ENCODE assay signal across 1 cellular context in genomic region chr2:74481961-74482800, GRCh38.
TF ChIP-seq lines count a peak whose summit lies in the region.

No MANE protein-coding gene starts in this region.

TF ChIP-seq in HepG2, 621 proteins besides CTCF, POLR2A, EP300 and RAD21 (continued from another document and continues in another):
- TF ChIP-seq HNRNPUL1 (IDR thresholded peaks at IDR 0.05; ENCODE audit: low read depth, low read length): no peak
- TF ChIP-seq HINFP (CRISPR knock-in tag; IDR thresholded peaks at IDR 0.05; ENCODE audit: low read depth): no peak
- peak; percentile 57; the same call in 1 of the 2 replicates for TF ChIP-seq ZNF879 (CRISPR knock-in tag; IDR thresholded peaks at IDR 0.05)
- no peak for TF ChIP-seq SMAD1 (CRISPR knock-in tag; IDR thresholded peaks at IDR 0.05; ENCODE audit: borderline replicate concordance, low read depth)
- no peak; the same call in 1 of the 2 replicates for TF ChIP-seq HBP1 (CRISPR knock-in tag; IDR thresholded peaks at IDR 0.05; ENCODE audit: low read depth)
- TF ChIP-seq POLR2AphosphoS5 (IDR thresholded peaks at IDR 0.05; ENCODE audit: low read depth, low read length): peak; percentile 53; the same call in 1 of the 2 replicates
- no peak for TF ChIP-seq MAFK (conservative IDR thresholded peaks at IDR 0.05 in 1 of 2, IDR thresholded peaks at IDR 0.05 in 1 of 2; ENCODE audit: low read length in 2 of 2)
- TF ChIP-seq SSRP1 (CRISPR knock-in tag; IDR thresholded peaks at IDR 0.05): no peak
- no peak for TF ChIP-seq ZBTB43 (CRISPR knock-in tag; conservative IDR thresholded peaks at IDR 0.05)
- TF ChIP-seq TFE3 (CRISPR knock-in tag; IDR thresholded peaks at IDR 0.05): 0 out of 2 replicates have a peak, but pooled peaks have one; percentile 3
- TF ChIP-seq ZNF354B (CRISPR knock-in tag; IDR thresholded peaks at IDR 0.05): no peak; the same call in none of the 2 replicates
- TF ChIP-seq MTF1 (CRISPR knock-in tag; IDR thresholded peaks at IDR 0.05): 0 out of 2 replicates have a peak, but pooled peaks have one; percentile 30
- TF ChIP-seq FOSL1 (CRISPR knock-in tag; IDR thresholded peaks at IDR 0.05; ENCODE audit: borderline replicate concordance): 0 out of 2 replicates have a peak, but pooled peaks have one; percentile 8
- TF ChIP-seq NPAS2 (CRISPR knock-in tag; IDR thresholded peaks at IDR 0.05; ENCODE audit: borderline replicate concordance): no peak
- TF ChIP-seq ZSCAN31 (CRISPR knock-in tag; IDR thresholded peaks at IDR 0.05; ENCODE audit: low read depth): no peak; the same call in none of the 2 replicates
- no peak; the same call in 1 of the 2 replicates for TF ChIP-seq ZBTB38 (CRISPR knock-in tag; IDR thresholded peaks at IDR 0.05)
- TF ChIP-seq ATF7 (IDR thresholded peaks at IDR 0.05): no peak
- peak; percentile 61 for TF ChIP-seq ATF7 (CRISPR knock-in tag; IDR thresholded peaks at IDR 0.05)
- TF ChIP-seq EEA1 (CRISPR knock-in tag; IDR thresholded peaks at IDR 0.05; ENCODE audit: borderline replicate concordance): peak; percentile 73
- TF ChIP-seq ZMAT3 (CRISPR knock-in tag; conservative IDR thresholded peaks at IDR 0.05): peak; percentile 55; the same call in 1 of the 2 replicates
- TF ChIP-seq SMARCE1 (IDR thresholded peaks at IDR 0.05; ENCODE audit: borderline replicate concordance): no peak
- TF ChIP-seq FUBP1 (CRISPR knock-in tag; IDR thresholded peaks at IDR 0.05; ENCODE audit: borderline replicate concordance): peak; percentile 88; the same call in 1 of the 2 replicates
- no peak for TF ChIP-seq NFYB (CRISPR knock-in tag; IDR thresholded peaks at IDR 0.05)
- TF ChIP-seq SATB2 (CRISPR knock-in tag; IDR thresholded peaks at IDR 0.05): peak; percentile 56; the same call in 1 of the 2 replicates
- 0 out of 2 replicates have a peak, but pooled peaks have one; percentile 61 for TF ChIP-seq TEF (CRISPR knock-in tag; IDR thresholded peaks at IDR 0.05)
- TF ChIP-seq ZNF75D (CRISPR knock-in tag; IDR thresholded peaks at IDR 0.05; ENCODE audit: borderline replicate concordance): no peak
- no peak for TF ChIP-seq RARG (CRISPR knock-in tag; IDR thresholded peaks at IDR 0.05; ENCODE audit: low read depth)
- no peak for TF ChIP-seq NCOA2 (CRISPR knock-in tag; IDR thresholded peaks at IDR 0.05)
- TF ChIP-seq RNF2 (conservative IDR thresholded peaks at IDR 0.05; ENCODE audit: low read depth): 0 out of 2 replicates have a peak, but pooled peaks have one; percentile 43
- no peak; the same call in none of the 2 replicates for TF ChIP-seq NFAT5 (CRISPR knock-in tag; IDR thresholded peaks at IDR 0.05)
- TF ChIP-seq ZBTB46 (CRISPR knock-in tag; IDR thresholded peaks at IDR 0.05; ENCODE audit: borderline replicate concordance): no peak
- TF ChIP-seq REXO4 (CRISPR knock-in tag; IDR thresholded peaks at IDR 0.05; ENCODE audit: borderline replicate concordance): peak; percentile 70; the same call in 1 of the 2 replicates
- no peak for TF ChIP-seq PRMT3 (CRISPR knock-in tag; IDR thresholded peaks at IDR 0.05; ENCODE audit: borderline replicate concordance, low read depth)
- TF ChIP-seq ZNF564 (CRISPR knock-in tag; IDR thresholded peaks at IDR 0.05): peak; percentile 83; the same call in 1 of the 2 replicates
- TF ChIP-seq SP5 (CRISPR knock-in tag; IDR thresholded peaks at IDR 0.05; ENCODE audit: borderline replicate concordance, low read depth): peak; percentile 78
- no peak; the same call in 1 of the 2 replicates for TF ChIP-seq JUN (CRISPR knock-in tag; IDR thresholded peaks at IDR 0.05)
- no peak for TF ChIP-seq BCLAF1 (IDR thresholded peaks at IDR 0.05)
- peak; percentile 13; the same call in 1 of the 2 replicates for TF ChIP-seq RXRA (CRISPR knock-in tag; IDR thresholded peaks at IDR 0.05)
- no peak for TF ChIP-seq ATF4 (CRISPR knock-in tag; IDR thresholded peaks at IDR 0.05)
- no peak for TF ChIP-seq MIER2 (CRISPR knock-in tag; IDR thresholded peaks at IDR 0.05)
